ENCODE assay signal across 8 cellular contexts in the genomic region with DNA sequence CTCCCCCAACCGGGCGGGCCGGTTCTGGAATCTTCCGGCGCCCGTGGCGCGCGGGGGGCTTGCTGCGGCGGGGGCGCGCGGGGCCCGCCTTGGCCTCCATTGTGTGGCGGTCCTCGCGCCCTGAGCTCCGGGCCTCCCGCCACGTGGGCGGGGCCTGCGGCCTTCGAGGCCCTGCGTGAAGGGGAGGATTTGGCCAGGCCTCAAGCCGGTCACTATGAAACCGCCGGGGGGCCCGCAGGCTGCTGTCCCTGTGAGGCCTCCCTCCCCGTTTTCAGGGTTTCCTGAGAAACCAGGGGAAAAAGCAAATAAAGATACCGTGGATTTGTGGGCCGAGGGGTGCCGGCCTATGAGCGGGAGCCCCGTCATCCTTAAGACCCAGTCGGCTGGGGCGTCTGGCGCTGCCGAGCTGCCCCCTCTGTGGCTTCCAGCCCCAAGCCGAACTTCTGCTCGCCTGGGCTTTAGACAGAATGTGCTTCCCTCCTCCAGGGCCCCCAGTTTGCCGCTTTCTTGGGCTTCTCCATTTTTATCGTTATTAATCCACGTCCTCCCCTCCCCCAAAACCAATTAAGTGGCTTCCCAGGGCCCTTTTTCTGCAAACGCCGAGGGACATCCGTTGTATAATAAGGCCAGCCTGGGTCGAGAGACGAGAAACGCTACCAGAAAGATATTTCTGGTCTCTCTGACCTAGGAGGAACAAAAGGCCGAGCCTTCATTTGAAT. TPM values are rescaled to one million over a fixed set of nuclear protein-coding genes. Genes with fewer than 3 reads are reported as not detected.
DNase-seq lines count a peak whose midpoint lies in the region; ATAC-seq and TF ChIP-seq lines count a peak whose summit lies in the region.

No MANE protein-coding gene starts in this region.

- H3K4me1 Mint-ChIP-seq in activated naive CD8-positive, alpha-beta T cell (ENCODE audit: low read depth), result peaks cover 54% of the 10 kb centered on the region
- peaks cover 38% of the 10 kb centered on the region for H3K4me1 Mint-ChIP-seq in glutamatergic neuron (ENCODE audit: low read depth, unreplicated experiment)

- TF ChIP-seq CTCF in OCI-LY1 (IDR thresholded peaks at IDR 0.05; ENCODE audit: low read length) (no peak), glutamatergic neuron (IDR thresholded peaks at IDR 0.05; ENCODE audit: partially characterized antibody, unreplicated experiment) (no peak)

- H3K4me1 ChIP-seq in OCI-LY1 (ENCODE audit: insufficient read depth, low read length, severe bottlenecking) (peaks cover 39% of the 10 kb centered on the region), aorta (ENCODE audit: control insufficient read depth in 1 of 2, insufficient read depth in 2 of 2, low read length in 2 of 2) (peaks cover 1 to 5% of the 10 kb centered on the region in 2 donors)

- H3K27me3 ChIP-seq in OCI-LY1 (ENCODE audit: insufficient read depth, low read length), result no peaks in the 10 kb centered on the region
- H3K27me3 ChIP-seq in aorta (ENCODE audit: control insufficient read depth in 1 of 2, insufficient read depth in 2 of 2, low read length in 1 of 2), result no peaks in the 10 kb centered on the region

- H3K9me2 ChIP-seq in OCI-LY1 (ENCODE audit: low read depth, low read length), result no peaks in the 10 kb centered on the region

- H3K9me3 Mint-ChIP-seq in activated naive CD8-positive, alpha-beta T cell (ENCODE audit: low read depth), result no peaks in the 10 kb centered on the region
- H3K9me3 Mint-ChIP-seq in glutamatergic neuron (ENCODE audit: unreplicated experiment), result peaks cover 13% of the 10 kb centered on the region

- peaks cover 77% of the 10 kb centered on the region for H3K36me3 ChIP-seq in OCI-LY1 (ENCODE audit: insufficient read depth, low read length)
- H3K36me3 ChIP-seq in aorta (ENCODE audit: control insufficient read depth in 1 of 2, insufficient read depth in 2 of 2, low read length in 1 of 2), result peaks cover 0 to 1% of the 10 kb centered on the region in 2 donors

- peaks cover 24% of the 10 kb centered on the region for H3K36me3 Mint-ChIP-seq in activated naive CD8-positive, alpha-beta T cell
- H3K36me3 Mint-ChIP-seq in glutamatergic neuron (ENCODE audit: unreplicated experiment), result peaks cover 9% of the 10 kb centered on the region

- intact Hi-C loops in aorta (cut with DNase I), result loop anchor here (2.0 to 5.0 kb wide), 2 partner anchors 38 to 39 kb away; partner anchors contain the start of gene GAS2L1 (in 2 of the 2)

- peaks cover 63% of the 10 kb centered on the region for H3K79me2 ChIP-seq in OCI-LY1 (ENCODE audit: insufficient read depth, low read length)

- H3K27ac Mint-ChIP-seq in activated naive CD8-positive, alpha-beta T cell, result peak overlapping the region; percentile 100
- H3K27ac Mint-ChIP-seq in glutamatergic neuron (ENCODE audit: unreplicated experiment), result peak overlapping the region; percentile 99

- H3K9me3 ChIP-seq in OCI-LY1 (ENCODE audit: low read length), result no peaks in the 10 kb centered on the region
- H3K9me3 ChIP-seq in aorta (ENCODE audit: control insufficient read depth, low read length), result no peaks in the 10 kb centered on the region

- H3F3A ChIP-seq in OCI-LY1 (ENCODE audit: insufficient read depth, low read length), result no peaks in the 10 kb centered on the region

- H3K27ac ChIP-seq in OCI-LY1 (ENCODE audit: low read depth, low read length, poor library complexity, severe bottlenecking), result peak overlapping the region; percentile 82
- peak overlapping the region; percentile 71 to 94 for H3K27ac ChIP-seq in aorta (ENCODE audit: low read depth in 1 of 2, low read length in 2 of 2)

- H3K4me3 ChIP-seq in OCI-LY1 (ENCODE audit: low read depth, low read length, poor library complexity, severe bottlenecking) (peak overlapping the region; percentile 97), aorta (ENCODE audit: low read length in 2 of 2) (peak overlapping the region; percentile 56 to 86)

- H4K20me1 ChIP-seq in OCI-LY1 (ENCODE audit: insufficient read depth, low read length), result no peaks in the 10 kb centered on the region

- 0 to 1% methylated on average over 42 to 51 of the region's 51 CpGs for WGBS in aorta, 2 donors

- H3K27me3 Mint-ChIP-seq in activated naive CD8-positive, alpha-beta T cell, result no peaks in the 10 kb centered on the region
- peaks cover 9% of the 10 kb centered on the region for H3K27me3 Mint-ChIP-seq in glutamatergic neuron (ENCODE audit: unreplicated experiment)

- no peak overlapping the region for H2AFZ ChIP-seq in OCI-LY1 (ENCODE audit: low read length)

- DNase-seq in NCI-H345 (lab: John Stamatoyannopoulos, UW) (peak; percentile 32), NCI-H345 treated with DMSO at 0.1 percent for 48 hours (lab: John Stamatoyannopoulos, UW; ENCODE audit: unreplicated experiment) (no peak), glutamatergic neuron (peak; percentile 59), occipital lobe (lab: John Stamatoyannopoulos, UW) (peak; percentile 45), aorta (peak; percentile 82 to 90)

- H3K4me3 Mint-ChIP-seq in activated naive CD8-positive, alpha-beta T cell, result peak overlapping the region; percentile 95
- peak overlapping the region; percentile 98 for H3K4me3 Mint-ChIP-seq in glutamatergic neuron (ENCODE audit: unreplicated experiment)

- H3K9ac ChIP-seq in OCI-LY1 (ENCODE audit: low read length), result peak overlapping the region; percentile 98

- peak overlapping the region; percentile 96 for H3K4me2 ChIP-seq in OCI-LY1 (ENCODE audit: low read length)

- peak; percentile 14 for ATAC-seq in HG02970 (IDR thresholded peaks at IDR 0.05; ENCODE audit: low FRiP score, unreplicated experiment)
- peak; percentile 78 for ATAC-seq in aorta (ENCODE audit: low FRiP score)

RNA-seq across cellular contexts. Expression of gene EWSR1, which starts 0.6 kb away (rescaled TPM):
- total RNA-seq in glutamatergic neuron (ENCODE audit: unreplicated experiment) (355 TPM), occipital lobe (186 TPM), aorta (100 to 1,000 TPM; 176 to 184 TPM)
- 100 to 1,000 TPM in 1 of 2 donors, 10 to 100 TPM in 1; 74.8 to 207 TPM for polyA plus RNA-seq in aorta

RNA-seq across cellular contexts. Expression of gene RHBDD3, which starts 0.9 kb away (rescaled TPM):
- total RNA-seq in glutamatergic neuron (ENCODE audit: unreplicated experiment) (50.4 TPM), occipital lobe (14.3 TPM), aorta (10 to 100 TPM in 1 of 2 donors, 1 to 10 TPM in 1; 9.0 to 17.4 TPM)
- 10 to 100 TPM in 1 of 2 donors, 1 to 10 TPM in 1; 5.5 to 19.4 TPM for polyA plus RNA-seq in aorta

RNA-seq across cellular contexts. Expression of gene GAS2L1, which starts 37.8 kb away (rescaled TPM):
- total RNA-seq in glutamatergic neuron (ENCODE audit: unreplicated experiment) (10.3 TPM), occipital lobe (7.3 TPM), aorta (10 to 100 TPM; 21.0 to 22.3 TPM)
- 10 to 100 TPM; 11.4 to 21.5 TPM for polyA plus RNA-seq in aorta

RNA-seq across cellular contexts. Expression of gene RASL10A, which starts 46.8 kb away (rescaled TPM):
- total RNA-seq in glutamatergic neuron (ENCODE audit: unreplicated experiment) (1.3 TPM), occipital lobe (15.0 TPM), aorta (1 to 10 TPM; 3.0 to 3.5 TPM)
- under 1 TPM in 1 of 2 donors, not detected in 1; 0.49 TPM for polyA plus RNA-seq in aorta
